ENCODE assay signal across 8 cellular contexts in genomic region chr16:2156025-2156848, GRCh38. TPM values are rescaled to one million over a fixed set of nuclear protein-coding genes. Genes with fewer than 3 reads are reported as not detected.
DNase-seq lines count a peak whose midpoint lies in the region; ATAC-seq and TF ChIP-seq lines count a peak whose summit lies in the region.

No MANE protein-coding gene starts in this region.

- no peaks in the 10 kb centered on the region for H3K9me3 ChIP-seq in RWPE2 (ENCODE audit: severe bottlenecking)
- no peaks in the 10 kb centered on the region for H3K9me3 ChIP-seq in muscle layer of colon (ENCODE audit: low read length)

- peaks cover 27% of the 10 kb centered on the region for H3K36me3 Mint-ChIP-seq in T-helper 1 cell treated with Interleukin-12 subunit alpha and Interleukin-12 subunit beta and Interleukin-4 antibody, amounts not matched to agents 30 μg/mL and 1 μg/mL, for 36 hours (ENCODE audit: low read depth)

- no peaks in the 10 kb centered on the region for H3K9me3 Mint-ChIP-seq in T-helper 1 cell treated with Interleukin-12 subunit alpha and Interleukin-12 subunit beta and Interleukin-4 antibody, amounts not matched to agents 30 μg/mL and 1 μg/mL, for 36 hours

- peak overlapping the region; percentile 99 for H3K4me3 Mint-ChIP-seq in T-helper 1 cell treated with Interleukin-12 subunit alpha and Interleukin-12 subunit beta and Interleukin-4 antibody, amounts not matched to agents 30 μg/mL and 1 μg/mL, for 36 hours

- H3K9ac ChIP-seq in muscle layer of colon (ENCODE audit: low read length) = peak overlapping the region; percentile 94

- H3K4me3 ChIP-seq in RWPE2 (ENCODE audit: severe bottlenecking) (peak overlapping the region; percentile 81), dorsolateral prefrontal cortex (peak overlapping the region; percentile 57 to 99 (median 82)), muscle layer of colon (ENCODE audit: low read depth in 1 of 2, low read length in 2 of 2) (peak overlapping the region; percentile 83 to 91)

- no peaks in the 10 kb centered on the region for H3K27me3 Mint-ChIP-seq in T-helper 1 cell treated with Interleukin-12 subunit alpha and Interleukin-12 subunit beta and Interleukin-4 antibody, amounts not matched to agents 30 μg/mL and 1 μg/mL, for 36 hours (ENCODE audit: low read depth)

- H3K36me3 ChIP-seq in RWPE2 (ENCODE audit: low read depth) (peaks cover 40% of the 10 kb centered on the region), muscle layer of colon (ENCODE audit: insufficient read depth, low read length) (peaks cover 5% of the 10 kb centered on the region)

- peak overlapping the region; percentile 96 for H3K27ac Mint-ChIP-seq in T-helper 1 cell treated with Interleukin-12 subunit alpha and Interleukin-12 subunit beta and Interleukin-4 antibody, amounts not matched to agents 30 μg/mL and 1 μg/mL, for 36 hours

- intact Hi-C loops in dorsolateral prefrontal cortex (cut with DNase I) = no loop called here

- H3K4me1 Mint-ChIP-seq in T-helper 1 cell treated with Interleukin-12 subunit alpha and Interleukin-12 subunit beta and Interleukin-4 antibody, amounts not matched to agents 30 μg/mL and 1 μg/mL, for 36 hours (ENCODE audit: low read depth) = peaks cover 28% of the 10 kb centered on the region

- H3K4me1 ChIP-seq in RWPE2 (ENCODE audit: insufficient read depth, poor library complexity, severe bottlenecking) (peaks cover 37% of the 10 kb centered on the region), muscle layer of colon (ENCODE audit: insufficient read depth, low read length) (peaks cover 73% of the 10 kb centered on the region)

- H3K27ac ChIP-seq in RWPE2 (ENCODE audit: poor library complexity, severe bottlenecking) = peak overlapping the region; percentile 93
- peak overlapping the region in 55 of 59 donors; percentile 22 to 94 (median 82) for H3K27ac ChIP-seq in dorsolateral prefrontal cortex
- peak overlapping the region; percentile 86 for H3K27ac ChIP-seq in muscle layer of colon (ENCODE audit: low read depth, low read length)

- TF ChIP-seq CTCF in RWPE2 (IDR thresholded peaks at IDR 0.05; ENCODE audit: poor library complexity, severe bottlenecking) (no peak), dorsolateral prefrontal cortex (IDR thresholded peaks at IDR 0.05 in 54 of 56, conservative IDR thresholded peaks at IDR 0.05 in 2 of 56; ENCODE audit: low read depth in 1 of 56, partially characterized antibody in 56 of 56) (no peak)

- ATAC-seq in RWPE2 (ENCODE audit: low read depth) (peak; percentile 11; the same call in 2 of the 3 replicates), HG02870 (IDR thresholded peaks at IDR 0.05; ENCODE audit: unreplicated experiment) (no peak), HG03025 (IDR thresholded peaks at IDR 0.05; ENCODE audit: low FRiP score, unreplicated experiment) (no peak)

- no peaks in the 10 kb centered on the region for H3K27me3 ChIP-seq in RWPE2 (ENCODE audit: insufficient read depth, poor library complexity, severe bottlenecking)
- no peaks in the 10 kb centered on the region for H3K27me3 ChIP-seq in dorsolateral prefrontal cortex
- H3K27me3 ChIP-seq in muscle layer of colon (ENCODE audit: control insufficient read depth in 1 of 2, insufficient read depth in 2 of 2, low read length in 2 of 2) = no peaks in the 10 kb centered on the region

- DNase-seq in T-helper 1 cell (no peak), RWPE2 (ENCODE audit: low spot score) (no peak), dorsolateral prefrontal cortex (no peak), mucosa of gallbladder (ENCODE audit: low spot score) (no peak)

RNA-seq across cellular contexts. Expression of gene TRAF7, which starts 0.7 kb away (rescaled TPM):
- total RNA-seq in dorsolateral prefrontal cortex (10 to 100 TPM; 26.2 to 67.2 (median 41.0) TPM), mucosa of gallbladder (100 TPM)

RNA-seq across cellular contexts. Expression of gene RAB26, which starts 7.8 kb away (rescaled TPM):
- 10 to 100 TPM; 19.4 to 82.0 (median 54.8) TPM for total RNA-seq in dorsolateral prefrontal cortex
- total RNA-seq in mucosa of gallbladder = 7.7 TPM

RNA-seq across cellular contexts. Expression of gene PKD1, which starts 20.5 kb away (rescaled TPM):
- total RNA-seq in dorsolateral prefrontal cortex = 100 to 1,000 TPM; 194 to 567 (median 327) TPM
- 154 TPM for total RNA-seq in mucosa of gallbladder

RNA-seq across cellular contexts. Expression of gene CASKIN1, which starts 40.2 kb away (rescaled TPM):
- 100 to 1,000 TPM in 111 of 120 experiments, 10 to 100 TPM in 9; 50.8 to 265 (median 149) TPM for total RNA-seq in dorsolateral prefrontal cortex
- 0.58 TPM for total RNA-seq in mucosa of gallbladder

RNA-seq across cellular contexts. Expression of gene MLST8, which starts 49.0 kb away (rescaled TPM):
- 10 to 100 TPM; 36.3 to 86.0 (median 59.4) TPM for total RNA-seq in dorsolateral prefrontal cortex
- 31.2 TPM for total RNA-seq in mucosa of gallbladder
